In the genomic region with DNA sequence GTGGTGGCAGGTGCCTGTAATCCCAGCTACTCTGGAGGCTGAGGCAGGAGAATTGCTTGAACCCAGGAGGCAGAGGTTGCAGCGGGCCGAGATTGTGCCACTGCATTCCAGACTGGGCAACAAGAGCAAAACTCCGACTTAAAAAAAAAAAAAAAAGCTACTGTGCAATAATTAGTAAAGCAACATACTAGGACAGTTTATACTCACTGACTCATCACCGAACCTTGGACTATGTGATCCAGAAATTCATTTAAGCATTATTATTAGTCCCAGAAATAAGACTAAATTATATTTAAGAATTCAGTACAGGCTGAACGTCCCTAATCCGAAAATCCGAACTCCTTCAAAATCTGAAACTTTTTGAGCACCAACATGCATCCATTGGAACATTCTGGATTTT, we compare ENCODE assay signal across 2 cellular contexts.
A peak's percentile ranks its signal among the peaks of the same experiment; 100 is the strongest.
TF ChIP-seq lines count a peak whose summit lies in the region.

No MANE protein-coding gene starts in this region.

TF ChIP-seq in K562, 482 proteins besides CTCF, POLR2A, EP300 and RAD21:
- TF ChIP-seq POLR2G (IDR thresholded peaks at IDR 0.05; ENCODE audit: low read depth, low read length) = 0 out of 2 replicates have a peak, but pooled peaks have one; percentile 19
- TF ChIP-seq, protein P1, sequence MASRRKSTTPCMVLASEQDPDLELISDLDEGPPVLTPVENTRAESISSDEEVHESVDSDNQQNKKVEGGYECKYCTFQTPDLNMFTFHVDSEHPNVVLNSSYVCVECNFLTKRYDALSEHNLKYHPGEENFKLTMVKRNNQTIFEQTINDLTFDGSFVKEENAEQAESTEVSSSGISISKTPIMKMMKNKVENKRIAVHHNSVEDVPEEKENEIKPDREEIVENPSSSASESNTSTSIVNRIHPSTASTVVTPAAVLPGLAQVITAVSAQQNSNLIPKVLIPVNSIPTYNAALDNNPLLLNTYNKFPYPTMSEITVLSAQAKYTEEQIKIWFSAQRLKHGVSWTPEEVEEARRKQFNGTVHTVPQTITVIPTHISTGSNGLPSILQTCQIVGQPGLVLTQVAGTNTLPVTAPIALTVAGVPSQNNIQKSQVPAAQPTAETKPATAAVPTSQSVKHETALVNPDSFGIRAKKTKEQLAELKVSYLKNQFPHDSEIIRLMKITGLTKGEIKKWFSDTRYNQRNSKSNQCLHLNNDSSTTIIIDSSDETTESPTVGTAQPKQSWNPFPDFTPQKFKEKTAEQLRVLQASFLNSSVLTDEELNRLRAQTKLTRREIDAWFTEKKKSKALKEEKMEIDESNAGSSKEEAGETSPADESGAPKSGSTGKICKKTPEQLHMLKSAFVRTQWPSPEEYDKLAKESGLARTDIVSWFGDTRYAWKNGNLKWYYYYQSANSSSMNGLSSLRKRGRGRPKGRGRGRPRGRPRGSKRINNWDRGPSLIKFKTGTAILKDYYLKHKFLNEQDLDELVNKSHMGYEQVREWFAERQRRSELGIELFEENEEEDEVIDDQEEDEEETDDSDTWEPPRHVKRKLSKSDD (conservative IDR thresholded peaks at IDR 0.05; ENCODE audit: low read length) = no peak

TF ChIP-seq in HepG2, 621 proteins besides CTCF, POLR2A, EP300 and RAD21:
- no peak for TF ChIP-seq YY1 (IDR thresholded peaks at IDR 0.05; ENCODE audit: insufficient read depth, insufficient replicate concordance, low read depth, low read length)
- TF ChIP-seq, protein P2, sequence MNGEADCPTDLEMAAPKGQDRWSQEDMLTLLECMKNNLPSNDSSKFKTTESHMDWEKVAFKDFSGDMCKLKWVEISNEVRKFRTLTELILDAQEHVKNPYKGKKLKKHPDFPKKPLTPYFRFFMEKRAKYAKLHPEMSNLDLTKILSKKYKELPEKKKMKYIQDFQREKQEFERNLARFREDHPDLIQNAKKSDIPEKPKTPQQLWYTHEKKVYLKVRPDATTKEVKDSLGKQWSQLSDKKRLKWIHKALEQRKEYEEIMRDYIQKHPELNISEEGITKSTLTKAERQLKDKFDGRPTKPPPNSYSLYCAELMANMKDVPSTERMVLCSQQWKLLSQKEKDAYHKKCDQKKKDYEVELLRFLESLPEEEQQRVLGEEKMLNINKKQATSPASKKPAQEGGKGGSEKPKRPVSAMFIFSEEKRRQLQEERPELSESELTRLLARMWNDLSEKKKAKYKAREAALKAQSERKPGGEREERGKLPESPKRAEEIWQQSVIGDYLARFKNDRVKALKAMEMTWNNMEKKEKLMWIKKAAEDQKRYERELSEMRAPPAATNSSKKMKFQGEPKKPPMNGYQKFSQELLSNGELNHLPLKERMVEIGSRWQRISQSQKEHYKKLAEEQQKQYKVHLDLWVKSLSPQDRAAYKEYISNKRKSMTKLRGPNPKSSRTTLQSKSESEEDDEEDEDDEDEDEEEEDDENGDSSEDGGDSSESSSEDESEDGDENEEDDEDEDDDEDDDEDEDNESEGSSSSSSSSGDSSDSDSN (CRISPR knock-in tag; IDR thresholded peaks at IDR 0.05) = no peak
- TF ChIP-seq TRIM22 (IDR thresholded peaks at IDR 0.05) = no peak
- TF ChIP-seq DBP (CRISPR knock-in tag; IDR thresholded peaks at IDR 0.05; ENCODE audit: not compliant biosample characterization) = no peak
- no peak for TF ChIP-seq NAIF1 (CRISPR knock-in tag; IDR thresholded peaks at IDR 0.05; ENCODE audit: borderline replicate concordance)
- no peak for TF ChIP-seq PAF1 (CRISPR knock-in tag; IDR thresholded peaks at IDR 0.05)
- no peak for TF ChIP-seq ZNF317 (CRISPR knock-in tag; IDR thresholded peaks at IDR 0.05)
- TF ChIP-seq BRD4 (CRISPR knock-in tag; IDR thresholded peaks at IDR 0.05) = no peak
- TF ChIP-seq ZNF282 (IDR thresholded peaks at IDR 0.05; ENCODE audit: partially characterized antibody) = no peak
- TF ChIP-seq HNRNPH1 (optimal IDR thresholded peaks at IDR 0.05; ENCODE audit: low read depth, low read length) = no peak
- no peak for TF ChIP-seq HES4 (CRISPR knock-in tag; IDR thresholded peaks at IDR 0.05; ENCODE audit: borderline replicate concordance)
- TF ChIP-seq ZNF101 (CRISPR knock-in tag; IDR thresholded peaks at IDR 0.05; ENCODE audit: borderline replicate concordance, low read depth) = no peak
